16 cellular contexts compared by ENCODE assay signal in genomic region chr21:41960386-41960785, GRCh38. TPM values are rescaled to one million over a fixed set of nuclear protein-coding genes. Genes with fewer than 3 reads are reported as not detected.
DNase-seq lines count a peak whose midpoint lies in the region; ATAC-seq and TF ChIP-seq lines count a peak whose summit lies in the region.
"Had no signal": no experiment of that assay in that cellular context is flagged by ENCODE, and none has a peak within 500 bp of the region (broad histone marks: within the 10 kb centered on the region; RNA-seq: fewer than 3 reads in every experiment).

No MANE protein-coding gene starts in this region.

- H3K9ac ChIP-seq in PC-3 (ENCODE audit: low read length) (peak overlapping the region; percentile 94), neuronal stem cell (ENCODE audit: low read depth, low read length, poor library complexity) (no peak overlapping the region), MM.1S (ENCODE audit: low read length) (no peak overlapping the region)

- H2BK15ac ChIP-seq in neuronal stem cell (ENCODE audit: low read length): no peak overlapping the region

- WGBS in neuronal stem cell (ENCODE audit: extremely low coverage in 2 of 2, insufficient read length in 2 of 2, insufficient replicate concordance in 1 of 2), 2 donors: no CpG with 5 or more reads among the region's 8 CpGs

- no peak overlapping the region for H2AK5ac ChIP-seq in neuronal stem cell (ENCODE audit: low read depth, low read length)

- peak; percentile 25 for DNase-seq in activated CD8-positive, alpha-beta memory T cell treated with anti-CD3 and anti-CD28 coated beads, Interleukin-2, amount 50 U/mL, for 48 hours
- DNase-seq in activated CD8-positive, alpha-beta memory T cell treated with anti-CD3 and anti-CD28 coated beads, Interleukin-2, amount 50 U/mL, for 4 hours: no peak
- no peak for DNase-seq in PC-3
- no peak for DNase-seq in foreskin keratinocyte
- no peak for DNase-seq in neuronal stem cell (ENCODE audit: low spot score)
- no peak for DNase-seq in MM.1S
- no peak for DNase-seq in stimulated activated naive B cell treated with anti-CD40 and anti-IgM and Interleukin-4, amounts not matched to agents 10 μg/mL and 1 μg/mL and 100 μg/mL, for 72 hours
- DNase-seq in NCI-H2196 treated with DMSO at 0.1 percent for 48 hours (lab: John Stamatoyannopoulos, UW; ENCODE audit: unreplicated experiment): no peak
- DNase-seq: Calu3; CD4-positive, alpha-beta memory T cell; DMS53; MV-4-11; NCI-H187 treated with DMSO at 0.1 percent for 48 hours; NCI-H446 treated with DMSO at 0.1 percent for 48 hours; PC-9 had no signal

- H3K9me3 ChIP-seq in PC-3 (ENCODE audit: low read length) (no peaks in the 10 kb centered on the region), neuronal stem cell (replicated peaks in 1 of 2; ENCODE audit: control insufficient read depth in 2 of 2, insufficient read depth in 1 of 2, low read depth in 1 of 2, low read length in 2 of 2) (no peaks in the 10 kb centered on the region), MM.1S (replicated peaks; ENCODE audit: insufficient read depth, low read length) (no peaks in the 10 kb centered on the region)

- H3K79me2 ChIP-seq in PC-3 (ENCODE audit: low read length) (no peaks in the 10 kb centered on the region), MM.1S (ENCODE audit: low read length) (no peaks in the 10 kb centered on the region)

- H3K4me1 ChIP-seq in PC-3 (ENCODE audit: insufficient read depth, low read length) (peaks cover 85% of the 10 kb centered on the region), foreskin keratinocyte (peaks cover 24% of the 10 kb centered on the region), neuronal stem cell (ENCODE audit: control insufficient read depth in 2 of 2, insufficient read depth in 1 of 2, low read depth in 1 of 2, low read length in 2 of 2) (peaks cover 4 to 5% of the 10 kb centered on the region in 2 donors), MM.1S (ENCODE audit: low read length) (no peaks in the 10 kb centered on the region)

- H3K27ac ChIP-seq in PC-3 (ENCODE audit: low read length) (peak overlapping the region; percentile 98), foreskin keratinocyte (peak overlapping the region; percentile 70), neuronal stem cell (replicated peaks; ENCODE audit: low read length) (no peak overlapping the region), MM.1S (ENCODE audit: low read length) (no peak overlapping the region)

- peaks cover 27 to 45% of the 10 kb centered on the region in 2 donors for H3K4me1 Mint-ChIP-seq in stimulated activated naive B cell treated with anti-CD40 and anti-IgM and Interleukin-4, amounts not matched to agents 10 μg/mL and 1 μg/mL and 100 μg/mL, for 72 hours

- no peak overlapping the region for H3K4ac ChIP-seq in neuronal stem cell (ENCODE audit: low read length)

- H4K8ac ChIP-seq in neuronal stem cell (ENCODE audit: low read depth, low read length): no peak overlapping the region

- H3F3A ChIP-seq in PC-3 (ENCODE audit: low read length, unreplicated experiment) (peaks cover 14% of the 10 kb centered on the region), MM.1S (ENCODE audit: insufficient read depth, low read length) (no peaks in the 10 kb centered on the region)

- H3K27me3 ChIP-seq in PC-3 (ENCODE audit: low read length) (no peaks in the 10 kb centered on the region), foreskin keratinocyte (no peaks in the 10 kb centered on the region), neuronal stem cell (ENCODE audit: control insufficient read depth in 3 of 3, insufficient read depth in 3 of 3, low read depth in 1 of 3, low read length in 3 of 3) (no peaks in the 10 kb centered on the region), MM.1S (replicated peaks; ENCODE audit: insufficient read depth, low read length) (peaks cover 49% of the 10 kb centered on the region)

- intact Hi-C loops in PC-3 (cut with micrococcal nuclease): loop anchor here (2.0 kb wide), 1 partner anchor 42 kb away; no protein-coding TSS in a partner anchor

- ATAC-seq in PC-3 (no peak), foreskin keratinocyte (no peak)
- no peak for ATAC-seq in stimulated activated naive B cell treated with anti-CD40 and anti-IgM and Interleukin-4, amounts not matched to agents 10 μg/mL and 1 μg/mL and 100 μg/mL, for 72 hours (replicated peaks)
- ATAC-seq: HCT116 had no signal

- H4K20me1 ChIP-seq in PC-3 (ENCODE audit: low read length): no peaks in the 10 kb centered on the region
- H4K20me1 ChIP-seq in MM.1S (ENCODE audit: insufficient read depth, low read length): no peaks in the 10 kb centered on the region

- H2BK5ac ChIP-seq in neuronal stem cell (ENCODE audit: low read length): no peak overlapping the region

- H3K27ac Mint-ChIP-seq in stimulated activated naive B cell treated with anti-CD40 and anti-IgM and Interleukin-4, amounts not matched to agents 10 μg/mL and 1 μg/mL and 100 μg/mL, for 72 hours: no peak overlapping the region

- H3K36me3 Mint-ChIP-seq in stimulated activated naive B cell treated with anti-CD40 and anti-IgM and Interleukin-4, amounts not matched to agents 10 μg/mL and 1 μg/mL and 100 μg/mL, for 72 hours: peaks cover 0 to 2% of the 10 kb centered on the region in 2 donors
- H3K36me3 Mint-ChIP-seq: CD4-positive, alpha-beta memory T cell had no signal

- H3K9me2 ChIP-seq in PC-3 (replicated peaks; ENCODE audit: low read length) (no peaks in the 10 kb centered on the region), MM.1S (replicated peaks; ENCODE audit: insufficient read depth, low read length) (no peaks in the 10 kb centered on the region)

- H3K4me3 ChIP-seq in PC-3 (ENCODE audit: low read length) (no peak overlapping the region; the same call in 1 of the 2 replicates), neuronal stem cell (ENCODE audit: low read length in 2 of 2) (no peak overlapping the region), MM.1S (ENCODE audit: low read length) (no peak overlapping the region)
- H3K4me3 ChIP-seq: PC-9 had no signal

- no TSS peak for BruUV-seq in PC-3 (replicated peaks; lab: Mats Ljungman, UMichigan)

- peaks cover 35% of the 10 kb centered on the region in 2 donors for H3K27me3 Mint-ChIP-seq in stimulated activated naive B cell treated with anti-CD40 and anti-IgM and Interleukin-4, amounts not matched to agents 10 μg/mL and 1 μg/mL and 100 μg/mL, for 72 hours

- POLR2A ChIA-PET in PC-3 (lab: Charles Lee; ENCODE audit: unreplicated experiment): no interaction called here

- no peak for TF ChIP-seq CTCF in PC-3 (conservative IDR thresholded peaks at IDR 0.05; ENCODE audit: low read depth, low read length)
- TF ChIP-seq CTCF in foreskin keratinocyte (conservative IDR thresholded peaks at IDR 0.05): no peak
- no peak for TF ChIP-seq CTCF in MM.1S (IDR thresholded peaks at IDR 0.05; ENCODE audit: low read length)

- H3K9me3 Mint-ChIP-seq in stimulated activated naive B cell treated with anti-CD40 and anti-IgM and Interleukin-4, amounts not matched to agents 10 μg/mL and 1 μg/mL and 100 μg/mL, for 72 hours: no peaks in the 10 kb centered on the region
- H3K9me3 Mint-ChIP-seq: CD4-positive, alpha-beta memory T cell had no signal

- H2AFZ ChIP-seq in PC-3 (ENCODE audit: low read length) (no peak overlapping the region), neuronal stem cell (ENCODE audit: low read length) (peak overlapping the region; percentile 21), MM.1S (ENCODE audit: low read length) (no peak overlapping the region)
- H2AFZ ChIP-seq: PC-9 had no signal

- H3K18ac ChIP-seq in neuronal stem cell (ENCODE audit: low read length): no peak overlapping the region

- H3K4me2 ChIP-seq in PC-3 (ENCODE audit: low read length): peak overlapping the region; percentile 66
- no peak overlapping the region for H3K4me2 ChIP-seq in neuronal stem cell (ENCODE audit: insufficient read depth, low read length, poor library complexity, severe bottlenecking)
- H3K4me2 ChIP-seq in MM.1S (ENCODE audit: low read depth, low read length): no peak overlapping the region
- H3K4me2 ChIP-seq: PC-9 had no signal

- no peak overlapping the region for H3K14ac ChIP-seq in neuronal stem cell (ENCODE audit: low read length)

- no peaks in the 10 kb centered on the region for H3K79me1 ChIP-seq in neuronal stem cell (ENCODE audit: low read depth, low read length)

- CTCF ChIA-PET in PC-3 (lab: Charles Lee): interaction anchor here (1.3 kb wide), 1 partner anchor 27 kb away, joined by 15 read pairs; no protein-coding TSS in a partner anchor

- H2BK120ac ChIP-seq in neuronal stem cell (ENCODE audit: low read depth, low read length): no peak overlapping the region

- H3K23ac ChIP-seq in neuronal stem cell (ENCODE audit: low read depth, low read length, poor library complexity): no peak overlapping the region

- no peaks in the 10 kb centered on the region for H3K36me3 ChIP-seq in PC-3 (ENCODE audit: low read depth, low read length)
- H3K36me3 ChIP-seq in neuronal stem cell (replicated peaks in 1 of 2; ENCODE audit: control insufficient read depth in 2 of 2, insufficient read depth in 2 of 2, low read length in 2 of 2): no peaks in the 10 kb centered on the region
- H3K36me3 ChIP-seq in MM.1S (replicated peaks; ENCODE audit: insufficient read depth, low read length): no peaks in the 10 kb centered on the region

- no peak overlapping the region for H3K4me3 Mint-ChIP-seq in stimulated activated naive B cell treated with anti-CD40 and anti-IgM and Interleukin-4, amounts not matched to agents 10 μg/mL and 1 μg/mL and 100 μg/mL, for 72 hours
- H3K4me3 Mint-ChIP-seq: CD4-positive, alpha-beta memory T cell had no signal

- no peak overlapping the region for H2BK12ac ChIP-seq in neuronal stem cell (ENCODE audit: low read length)

- no peak overlapping the region for H4K91ac ChIP-seq in neuronal stem cell (ENCODE audit: low read depth, low read length, poor library complexity)

RNA-seq across cellular contexts. Expression of gene C2CD2, which starts 6.6 kb away (rescaled TPM):
- total RNA-seq in PC-3 (2014; rRNA removed) (50.4 and 81.4 TPM in 2 replicates), foreskin keratinocyte (54.1 and 84.4 TPM in 2 replicates)
- 20.8 and 27.6 TPM in 2 replicates for polyA plus RNA-seq in foreskin keratinocyte
- 9.9 TPM for polyA plus RNA-seq in neuronal stem cell (2013, experiment 1 of 2)
- polyA plus RNA-seq in neuronal stem cell (2013, experiment 2 of 2): 10.7 TPM

RNA-seq across cellular contexts. Expression of gene ZBTB21, which starts 49.8 kb away (rescaled TPM):
- total RNA-seq in PC-3 (2014; rRNA removed) (8.1 and 9.2 TPM in 2 replicates), foreskin keratinocyte (17.1 and 21.7 TPM in 2 replicates)
- polyA plus RNA-seq in foreskin keratinocyte: 3.1 and 3.3 TPM in 2 replicates
- polyA plus RNA-seq in neuronal stem cell (2013, experiment 1 of 2): 11.2 TPM
- 11.2 TPM for polyA plus RNA-seq in neuronal stem cell (2013, experiment 2 of 2)

Comparison
In these comparisons a context has a peak if more than half of its experiments do, and no peak if none do; other contexts are left out.
1. H3K27ac ChIP-seq: peak in PC-3 (single experiment) and foreskin keratinocyte (single experiment); none in neuronal stem cell (single experiment) and MM.1S (single experiment).